In genomic region chr20:33053291-33054106, GRCh38 we compare ENCODE assay signal across 19 cellular contexts. TPM values are rescaled to one million over a fixed set of nuclear protein-coding genes. Genes with fewer than 3 reads are reported as not detected.
DNase-seq lines count a peak whose midpoint lies in the region; ATAC-seq and TF ChIP-seq lines count a peak whose summit lies in the region.
"Had no signal": no experiment of that assay in that cellular context is flagged by ENCODE, and none has a peak within 500 bp of the region (broad histone marks: within the 10 kb centered on the region; RNA-seq: fewer than 3 reads in every experiment).

A gene with protein sequence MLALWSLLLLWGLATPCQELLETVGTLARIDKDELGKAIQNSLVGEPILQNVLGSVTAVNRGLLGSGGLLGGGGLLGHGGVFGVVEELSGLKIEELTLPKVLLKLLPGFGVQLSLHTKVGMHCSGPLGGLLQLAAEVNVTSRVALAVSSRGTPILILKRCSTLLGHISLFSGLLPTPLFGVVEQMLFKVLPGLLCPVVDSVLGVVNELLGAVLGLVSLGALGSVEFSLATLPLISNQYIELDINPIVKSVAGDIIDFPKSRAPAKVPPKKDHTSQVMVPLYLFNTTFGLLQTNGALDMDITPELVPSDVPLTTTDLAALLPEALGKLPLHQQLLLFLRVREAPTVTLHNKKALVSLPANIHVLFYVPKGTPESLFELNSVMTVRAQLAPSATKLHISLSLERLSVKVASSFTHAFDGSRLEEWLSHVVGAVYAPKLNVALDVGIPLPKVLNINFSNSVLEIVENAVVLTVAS (plus strand): TSS chr20:33053903. CDS start chr20:33055436, 1,533 bp downstream.

- peaks cover 8% of the 10 kb centered on the region for H3K9me3 Mint-ChIP-seq in glutamatergic neuron (ENCODE audit: unreplicated experiment)
- no peaks in the 10 kb centered on the region for H3K9me3 Mint-ChIP-seq in activated naive CD8-positive, alpha-beta T cell treated with anti-CD3 and anti-CD28 coated beads, Interleukin-2, amount 50 U/mL, for 24 hours
- H3K9me3 Mint-ChIP-seq: CD8-positive, alpha-beta memory T cell had no signal

- H2AK5ac ChIP-seq in mesendoderm (ENCODE audit: low read length) = no peak within 1 kb of the TSS

- H3K56ac ChIP-seq in mesendoderm (ENCODE audit: low read length) = peak within 1 kb of the TSS; percentile 74

- no peak within 1 kb of the TSS for H3K4ac ChIP-seq in mesendoderm (ENCODE audit: low read depth, low read length)

- no peak within 1 kb of the TSS for H3K9ac ChIP-seq in BLaER1
- no peak within 1 kb of the TSS for H3K9ac ChIP-seq in HUES48 (ENCODE audit: low read depth, low read length)
- H3K9ac ChIP-seq in mesendoderm (ENCODE audit: low read length) = no peak within 1 kb of the TSS

- DNase-seq in glutamatergic neuron (no peak), mesendoderm (no peak)
- no peak for DNase-seq in activated naive CD8-positive, alpha-beta T cell treated with anti-CD3 and anti-CD28 coated beads, Interleukin-2, amount 50 U/mL, for 24 hours
- DNase-seq: Caco-2; CD8-positive, alpha-beta memory T cell; DND-41; GDM1; Karpas-422 had no signal

- H3K36me3 ChIP-seq in BLaER1 (no peaks in the 10 kb centered on the region), HUES48 (ENCODE audit: control insufficient read depth, insufficient read depth, low read length) (no peaks in the 10 kb centered on the region), mesendoderm (ENCODE audit: control insufficient read depth, insufficient read depth, low read length) (no peaks in the 10 kb centered on the region)

- no peak within 1 kb of the TSS for H2BK120ac ChIP-seq in mesendoderm (ENCODE audit: low read depth, low read length)

- H3K18ac ChIP-seq in mesendoderm (ENCODE audit: low read length) = no peak within 1 kb of the TSS

- no CpG with 5 or more reads among the region's 25 CpGs for WGBS in mesendoderm (ENCODE audit: extremely low coverage, insufficient coverage, low lambda C conversion rate)

- H4K20me1 ChIP-seq in BLaER1 = no peaks in the 10 kb centered on the region

- no peak within 1 kb of the TSS for H2BK15ac ChIP-seq in mesendoderm (replicated peaks; ENCODE audit: low read depth)

- H3K9me3 ChIP-seq in BLaER1 (no peaks in the 10 kb centered on the region), HUES48 (ENCODE audit: control insufficient read depth, insufficient read depth, low read length) (no peaks in the 10 kb centered on the region)
- H3K9me3 ChIP-seq: Caco-2 had no signal

- peak within 1 kb of the TSS; percentile 14 for H3K27ac Mint-ChIP-seq in glutamatergic neuron (ENCODE audit: unreplicated experiment)
- no peak within 1 kb of the TSS for H3K27ac Mint-ChIP-seq in activated naive CD8-positive, alpha-beta T cell treated with anti-CD3 and anti-CD28 coated beads, Interleukin-2, amount 50 U/mL, for 24 hours

- no peaks in the 10 kb centered on the region for H3K79me2 ChIP-seq in mesendoderm (ENCODE audit: control insufficient read depth, insufficient read depth, low read length)

- H3K27me3 ChIP-seq in BLaER1 (no peaks in the 10 kb centered on the region), HUES48 (ENCODE audit: control insufficient read depth, insufficient read depth, low read length) (no peaks in the 10 kb centered on the region), mesendoderm (ENCODE audit: insufficient read depth, low read length, poor library complexity) (no peaks in the 10 kb centered on the region)

- peaks cover 12% of the 10 kb centered on the region for H3K27me3 Mint-ChIP-seq in glutamatergic neuron (ENCODE audit: unreplicated experiment)
- H3K27me3 Mint-ChIP-seq in activated naive CD8-positive, alpha-beta T cell treated with anti-CD3 and anti-CD28 coated beads, Interleukin-2, amount 50 U/mL, for 24 hours = no peaks in the 10 kb centered on the region

- TF ChIP-seq CTCF in glutamatergic neuron (IDR thresholded peaks at IDR 0.05; ENCODE audit: partially characterized antibody, unreplicated experiment) = no peak

- H2BK5ac ChIP-seq in mesendoderm (ENCODE audit: low read length) = no peak within 1 kb of the TSS

- ATAC-seq in activated naive CD8-positive, alpha-beta T cell treated with anti-CD3 and anti-CD28 coated beads, Interleukin-2, amount 50 U/mL, for 24 hours = no peak
- ATAC-seq in GM21576 (IDR thresholded peaks at IDR 0.05; ENCODE audit: unreplicated experiment) (no peak), HG03460 (IDR thresholded peaks at IDR 0.05; ENCODE audit: unreplicated experiment) (no peak), GM21367 (IDR thresholded peaks at IDR 0.05; ENCODE audit: unreplicated experiment) (no peak)
- ATAC-seq: K562 had no signal

- H3K4me3 Mint-ChIP-seq in glutamatergic neuron (ENCODE audit: unreplicated experiment) = peak within 1 kb of the TSS; percentile 20
- H3K4me3 Mint-ChIP-seq in activated naive CD8-positive, alpha-beta T cell treated with anti-CD3 and anti-CD28 coated beads, Interleukin-2, amount 50 U/mL, for 24 hours = no peak within 1 kb of the TSS
- H3K4me3 Mint-ChIP-seq: CD8-positive, alpha-beta memory T cell had no signal

- H3K23ac ChIP-seq in mesendoderm (ENCODE audit: low read length) = peak within 1 kb of the TSS; percentile 45

- H3K4me3 ChIP-seq in BLaER1 (no peak within 1 kb of the TSS), HUES48 (ENCODE audit: low read depth, low read length) (no peak within 1 kb of the TSS), mesendoderm (ENCODE audit: low read length) (no peak within 1 kb of the TSS)
- H3K4me3 ChIP-seq: K562 had no signal

- no peak within 1 kb of the TSS for H3K27ac ChIP-seq in BLaER1
- H3K27ac ChIP-seq in HUES48 (ENCODE audit: low read depth, low read length) = peak within 1 kb of the TSS; percentile 3
- no peak within 1 kb of the TSS for H3K27ac ChIP-seq in mesendoderm (ENCODE audit: low read depth, low read length)
- H3K27ac ChIP-seq: 22Rv1, HL-60 had no signal

- peak within 1 kb of the TSS; percentile 49; the same call in 1 of the 2 replicates for H3K4me2 ChIP-seq in BLaER1
- H3K4me2 ChIP-seq in mesendoderm (ENCODE audit: low read length) = no peak within 1 kb of the TSS

- H3K36me3 Mint-ChIP-seq in glutamatergic neuron (ENCODE audit: unreplicated experiment) = no peaks in the 10 kb centered on the region
- H3K36me3 Mint-ChIP-seq in activated naive CD8-positive, alpha-beta T cell treated with anti-CD3 and anti-CD28 coated beads, Interleukin-2, amount 50 U/mL, for 24 hours (ENCODE audit: low read depth) = no peaks in the 10 kb centered on the region

- H4K8ac ChIP-seq in mesendoderm (ENCODE audit: low read depth, low read length) = no peak within 1 kb of the TSS

- H3K4me1 ChIP-seq in BLaER1 = peaks cover 15% of the 10 kb centered on the region
- H3K4me1 ChIP-seq in HUES48 (ENCODE audit: control insufficient read depth, insufficient read depth, low read length) = peaks cover 6% of the 10 kb centered on the region; the same call in 1 of the 2 replicates
- H3K4me1 ChIP-seq in mesendoderm (ENCODE audit: control insufficient read depth, low read depth, low read length) = peaks cover 2% of the 10 kb centered on the region
- H3K4me1 ChIP-seq: Caco-2 had no signal

- no peak within 1 kb of the TSS for H4K5ac ChIP-seq in mesendoderm (ENCODE audit: low read length)

- peaks cover 14% of the 10 kb centered on the region for H3K4me1 Mint-ChIP-seq in glutamatergic neuron (ENCODE audit: low read depth, unreplicated experiment)
- no peaks in the 10 kb centered on the region for H3K4me1 Mint-ChIP-seq in activated naive CD8-positive, alpha-beta T cell treated with anti-CD3 and anti-CD28 coated beads, Interleukin-2, amount 50 U/mL, for 24 hours
- H3K4me1 Mint-ChIP-seq: CD8-positive, alpha-beta memory T cell had no signal

- no peaks in the 10 kb centered on the region for H3K79me1 ChIP-seq in mesendoderm (ENCODE audit: low read length)

RNA-seq across cellular contexts. Expression of the gene that starts here (rescaled TPM):
- not detected for total RNA-seq in glutamatergic neuron (ENCODE audit: unreplicated experiment)
- polyA plus RNA-seq in mesendoderm (2013, experiment 1 of 2) = not detected
- polyA plus RNA-seq in mesendoderm (2013, experiment 2 of 2) = 0.03 TPM
- total RNA-seq: A673; Caco-2; CD8-positive, alpha-beta memory T cell; H4; K562 had no signal
- polyA plus RNA-seq: BJ; CD8-positive, alpha-beta memory T cell; K562 had no signal
